ENCODE assay signal across 16 cellular contexts in genomic region chr6:6843057-6843627, GRCh38.
DNase-seq lines count a peak whose midpoint lies in the region; ATAC-seq and TF ChIP-seq lines count a peak whose summit lies in the region.
"Had no signal": no experiment of that assay in that cellular context is flagged by ENCODE, and none has a peak within 500 bp of the region (broad histone marks: within the 10 kb centered on the region; RNA-seq: fewer than 3 reads in every experiment).

No MANE protein-coding gene starts in this region.

- no peak overlapping the region for H2BK20ac ChIP-seq in H9 (ENCODE audit: low read depth, low read length, poor library complexity, severe bottlenecking)

- DNase-seq in Daoy (ENCODE audit: low read depth): peak; percentile 21
- DNase-seq in PC-3: peak; percentile 82
- no peak for DNase-seq in epithelial cell of proximal tubule (ENCODE audit: low read depth)
- DNase-seq in non-pigmented ciliary epithelial cell (ENCODE audit: low read depth): peak; percentile 14
- no peak for DNase-seq in H9
- no peak for DNase-seq in activated CD4-positive, alpha-beta memory T cell treated with anti-CD3 and anti-CD28 coated beads for 36 hours
- DNase-seq in NCI-H748 (lab: John Stamatoyannopoulos, UW; ENCODE audit: unreplicated experiment): no peak
- no peak for DNase-seq in NCI-H187 (lab: John Stamatoyannopoulos, UW)
- DNase-seq: C1 segment of cervical spinal cord; foreskin melanocyte; NCI-H526; psoas muscle; SJCRH30; stimulated activated CD4-positive, alpha-beta T cell treated with anti-CD3 and anti-CD28 coated beads, Interleukin-2, amount 100 ng/mL, for 48 hours had no signal

- H4K8ac ChIP-seq in H9 (replicated peaks; ENCODE audit: insufficient read length, low read depth, low read length): no peak overlapping the region

- POLR2A ChIA-PET in PC-3 (lab: Charles Lee; ENCODE audit: unreplicated experiment): interaction anchor here (0.7 to 1.0 kb wide), 2 partner anchors 13 to 59 kb away, joined by 3 to 5 read pairs; no protein-coding TSS in a partner anchor
- POLR2A ChIA-PET in activated CD4-positive, alpha-beta memory T cell treated with anti-CD3 and anti-CD28 coated beads for 36 hours (lab: Charles Lee): no interaction called here

- no peak overlapping the region for H3K18ac ChIP-seq in H9 (ENCODE audit: insufficient read length, low read depth, low read length)

- TF ChIP-seq CTCF in PC-3 (conservative IDR thresholded peaks at IDR 0.05; ENCODE audit: low read depth, low read length) (no peak; the same call in 1 of the 2 replicates), epithelial cell of proximal tubule (conservative IDR thresholded peaks at IDR 0.05; ENCODE audit: low read depth, low read length) (peak; percentile 21), H9 (conservative IDR thresholded peaks at IDR 0.05) (no peak)

- no peak overlapping the region for H3K23ac ChIP-seq in H9 (ENCODE audit: insufficient read length, low read depth, low read length)

- H3K79me1 ChIP-seq in H9 (ENCODE audit: insufficient read depth, low read depth, low read length, poor library complexity, severe bottlenecking): no peaks in the 10 kb centered on the region

- H2BK5ac ChIP-seq in H9 (ENCODE audit: insufficient read length, low read length): no peak overlapping the region

- CTCF ChIA-PET in PC-3 (lab: Charles Lee): no interaction called here
- CTCF ChIA-PET in activated CD4-positive, alpha-beta memory T cell treated with anti-CD3 and anti-CD28 coated beads for 36 hours (lab: Charles Lee): interaction anchor here (0.5 to 1.0 kb wide), 3 partner anchors 84 to 278 kb away, joined by 3 to 4 read pairs (median 3); no protein-coding TSS in a partner anchor

- H4K20me1 ChIP-seq in PC-3 (ENCODE audit: low read length): no peaks in the 10 kb centered on the region
- H4K20me1 ChIP-seq in H9 (ENCODE audit: control insufficient read depth, insufficient read depth, insufficient read length): no peaks in the 10 kb centered on the region

- H4K91ac ChIP-seq in H9 (ENCODE audit: insufficient read length, low read depth, low read length): no peak overlapping the region

- no peak overlapping the region; a peak in 1 of 7 replicates for H3K27ac Mint-ChIP-seq in H9
- no peak overlapping the region for H3K27ac Mint-ChIP-seq in activated CD4-positive, alpha-beta memory T cell treated with anti-CD3 and anti-CD28 coated beads for 36 hours
- H3K27ac Mint-ChIP-seq: activated naive CD8-positive, alpha-beta T cell had no signal

- H3K9me2 ChIP-seq in PC-3 (replicated peaks; ENCODE audit: low read length): no peaks in the 10 kb centered on the region

- H3K36me3 ChIP-seq in PC-3 (ENCODE audit: low read depth, low read length): no peaks in the 10 kb centered on the region
- H3K36me3 ChIP-seq: SJCRH30 had no signal

- intact Hi-C loops in PC-3 (cut with micrococcal nuclease): loop anchor here (2.0 kb wide), 1 partner anchor 32 kb away; no protein-coding TSS in a partner anchor
- intact Hi-C loops in activated CD4-positive, alpha-beta memory T cell treated with anti-CD3 and anti-CD28 coated beads for 36 hours (cut with micrococcal nuclease): no loop called here

- no peak overlapping the region for H2BK120ac ChIP-seq in H9 (ENCODE audit: low read depth, low read length, poor library complexity, severe bottlenecking)

- H3K23me2 ChIP-seq in H9 (ENCODE audit: insufficient read length, low read depth, low read length, poor library complexity, severe bottlenecking): no peaks in the 10 kb centered on the region

- H3K4me2 ChIP-seq in PC-3 (ENCODE audit: low read length) (peak overlapping the region; percentile 17; the same call in 1 of the 2 replicates), H9 (ENCODE audit: insufficient read depth, insufficient read length, low read length) (no peak overlapping the region)

- H3K14ac ChIP-seq in H9 (ENCODE audit: insufficient read depth, low read length): no peak overlapping the region

- H3K27me3 ChIP-seq in PC-3 (ENCODE audit: low read length): no peaks in the 10 kb centered on the region
- no peaks in the 10 kb centered on the region for H3K27me3 ChIP-seq in H9 (ENCODE audit: insufficient read depth, low read length)
- H3K27me3 ChIP-seq: SJCRH30 had no signal

- H3K79me2 ChIP-seq in PC-3 (ENCODE audit: low read length) (no peaks in the 10 kb centered on the region), H9 (ENCODE audit: insufficient read depth, low read length) (no peaks in the 10 kb centered on the region)

- no peak overlapping the region for H2BK12ac ChIP-seq in H9 (ENCODE audit: insufficient read length, low read depth, low read length)

- H4K5ac ChIP-seq in H9 (ENCODE audit: insufficient read length, low read depth, low read length): no peak overlapping the region

- H2BK15ac ChIP-seq in H9 (ENCODE audit: low read depth, low read length): no peak overlapping the region

- H3K27ac ChIP-seq in PC-3 (ENCODE audit: low read length) (peak overlapping the region; percentile 75), H9 (ENCODE audit: insufficient read length, low read depth, low read length) (no peak overlapping the region)
- H3K27ac ChIP-seq: coronary artery, psoas muscle, SJCRH30 had no signal

- no peak overlapping the region for H3K4ac ChIP-seq in H9 (ENCODE audit: low read depth, low read length)

- no peak overlapping the region for H2AK5ac ChIP-seq in H9 (ENCODE audit: insufficient read length, low read length)

- peaks cover 2 to 12% of the 10 kb centered on the region in 2 experiments; a peak in 2 of 5 replicates for H3K9me3 Mint-ChIP-seq in H9
- peaks cover 11% of the 10 kb centered on the region for H3K9me3 Mint-ChIP-seq in activated CD4-positive, alpha-beta memory T cell treated with anti-CD3 and anti-CD28 coated beads for 36 hours

- H3K9me3 ChIP-seq in PC-3 (ENCODE audit: low read length): no peaks in the 10 kb centered on the region
- no peaks in the 10 kb centered on the region for H3K9me3 ChIP-seq in H9 (ENCODE audit: control insufficient read depth, low read depth, low read length)
- H3K9me3 ChIP-seq: SJCRH30 had no signal

- H3K36me3 Mint-ChIP-seq in H9 (ENCODE audit: insufficient read depth in 1 of 3, low read depth in 3 of 3): no peaks in the 10 kb centered on the region; a peak in 1 of 7 replicates
- peaks cover 2% of the 10 kb centered on the region for H3K36me3 Mint-ChIP-seq in activated CD4-positive, alpha-beta memory T cell treated with anti-CD3 and anti-CD28 coated beads for 36 hours

- no CpG with 5 or more reads among the region's 5 CpGs for WGBS in H9 (ENCODE audit: extremely low coverage, insufficient read length, low lambda C conversion rate)

- peak overlapping the region; percentile 21; the same call in 1 of the 2 replicates for H3K9ac ChIP-seq in PC-3 (ENCODE audit: low read length)
- H3K9ac ChIP-seq in H9 (ENCODE audit: extremely low read depth, insufficient read length, low read length): no peak overlapping the region

- no peaks in the 10 kb centered on the region for H3F3A ChIP-seq in PC-3 (ENCODE audit: low read length, unreplicated experiment)

- H3K27me3 Mint-ChIP-seq in H9 (ENCODE audit: low read depth): peaks cover 17% of the 10 kb centered on the region
- H3K27me3 Mint-ChIP-seq in activated CD4-positive, alpha-beta memory T cell treated with anti-CD3 and anti-CD28 coated beads for 36 hours: peaks cover 21% of the 10 kb centered on the region
- H3K27me3 Mint-ChIP-seq: activated naive CD8-positive, alpha-beta T cell had no signal

- ATAC-seq in PC-3: peak; percentile 94
- ATAC-seq: psoas muscle had no signal

- no peak overlapping the region for H3K4me3 ChIP-seq in PC-3 (ENCODE audit: low read length)
- no peak overlapping the region for H3K4me3 ChIP-seq in epithelial cell of proximal tubule (ENCODE audit: low read depth, low read length)
- H3K4me3 ChIP-seq: coronary artery, psoas muscle, SJCRH30 had no signal

- H3K4me3 Mint-ChIP-seq in H9: no peak overlapping the region
- H3K4me3 Mint-ChIP-seq in activated CD4-positive, alpha-beta memory T cell treated with anti-CD3 and anti-CD28 coated beads for 36 hours: no peak overlapping the region
- H3K4me3 Mint-ChIP-seq: activated naive CD8-positive, alpha-beta T cell had no signal

- no peak overlapping the region for H3K56ac ChIP-seq in H9 (ENCODE audit: insufficient read length, low read depth, low read length)

- H3K4me1 ChIP-seq in PC-3 (ENCODE audit: insufficient read depth, low read length) (peaks cover 22% of the 10 kb centered on the region), H9 (ENCODE audit: insufficient read depth, low read length) (peaks cover 3% of the 10 kb centered on the region; the same call in 1 of the 2 replicates)
- H3K4me1 ChIP-seq: SJCRH30 had no signal

- H3T11ph ChIP-seq in H9 (ENCODE audit: low read length): no peak overlapping the region

- H3K4me1 Mint-ChIP-seq in H9: peaks cover 4 to 8% of the 10 kb centered on the region in 2 experiments; a peak in 3 of 4 replicates
- H3K4me1 Mint-ChIP-seq in activated CD4-positive, alpha-beta memory T cell treated with anti-CD3 and anti-CD28 coated beads for 36 hours (ENCODE audit: low read depth): no peaks in the 10 kb centered on the region

- H2AFZ ChIP-seq in PC-3 (ENCODE audit: low read length): peak overlapping the region; percentile 70
- no peak overlapping the region for H2AFZ ChIP-seq in H9 (ENCODE audit: low read length)

- TSS peak; percentile 93 for BruUV-seq in PC-3 (replicated peaks; lab: Mats Ljungman, UMichigan)

Comparison
In these comparisons a context has a peak if more than half of its experiments do, and no peak if none do; other contexts are left out.
1. DNase-seq: peak in Daoy (single experiment), PC-3 (single experiment) and non-pigmented ciliary epithelial cell (single experiment); none in epithelial cell of proximal tubule (single experiment), H9 (single experiment), activated CD4-positive, alpha-beta memory T cell treated with anti-CD3 and anti-CD28 coated beads for 36 hours (single experiment), NCI-H748 (single experiment) and NCI-H187 (0 of 2).